ENCODE assay signal across 13 cellular contexts in genomic region chr1:56456426-56457101, GRCh38.
DNase-seq lines count a peak whose midpoint lies in the region; ATAC-seq, FAIRE-seq and TF ChIP-seq lines count a peak whose summit lies in the region.
"Had no signal": no experiment of that assay in that cellular context is flagged by ENCODE, and none has a peak within 500 bp of the region (broad histone marks: within the 10 kb centered on the region; RNA-seq: fewer than 3 reads in every experiment).

No MANE protein-coding gene starts in this region.

- no peaks in the 10 kb centered on the region for H3K27me3 ChIP-seq in HAP-1 (ENCODE audit: low read depth)
- H3K27me3 ChIP-seq: sigmoid colon had no signal

- H3K4me3 ChIP-seq in fibroblast of mammary gland (ENCODE audit: control insufficient read depth, low read depth, low read length): no peak overlapping the region
- no peak overlapping the region for H3K4me3 ChIP-seq in HAP-1
- H3K4me3 ChIP-seq: sigmoid colon had no signal

- no peaks in the 10 kb centered on the region for H3K36me3 ChIP-seq in HAP-1 (replicated peaks)
- H3K36me3 ChIP-seq: sigmoid colon had no signal

- TF ChIP-seq CTCF in fibroblast of mammary gland (conservative IDR thresholded peaks at IDR 0.05; ENCODE audit: control insufficient read depth, insufficient read depth, low read depth, low read length) (no peak), omental fat pad (IDR thresholded peaks at IDR 0.05) (no peak)

- ATAC-seq in SK-N-SH treated with all-trans-retinoic acid at 6 μM for 48 hours: peak; percentile 40; the same call in 2 of the 3 replicates
- ATAC-seq in omental fat pad (ENCODE audit: low FRiP score): peak; percentile 67
- no peak for ATAC-seq in HG03139 (IDR thresholded peaks at IDR 0.05; ENCODE audit: unreplicated experiment)
- no peak for ATAC-seq in HG02885 (IDR thresholded peaks at IDR 0.05; ENCODE audit: poor library complexity, unreplicated experiment)
- ATAC-seq: natural killer cell treated with Interleukin-12 subunit alpha and Interleukin-12 subunit beta and Interleukin-15 and Interleukin-18, amount 100 ng/mL, for 72 hours had no signal

- peak; percentile 91 for FAIRE-seq in H54 (lab: Jason Lieb, UNC)
- FAIRE-seq: islet of Langerhans had no signal

- no peak for TF ChIP-seq POLR2A in H54 (IDR thresholded peaks at IDR 0.05; ENCODE audit: low read depth, low read length)

- H3K4me1 ChIP-seq in HAP-1: peaks cover 18% of the 10 kb centered on the region

- DNase-seq in H54 (ENCODE audit: insufficient read length, low spot score): peak; percentile 48
- DNase-seq in fibroblast of mammary gland (ENCODE audit: low read depth): peak; percentile 93
- DNase-seq in omental fat pad (ENCODE audit: low spot score): no peak
- DNase-seq in stimulated activated CD4-positive, alpha-beta T cell treated with anti-CD3 and anti-CD28 coated beads, Interleukin-4, amount 100 ng/mL, for 24 hours: no peak
- DNase-seq in HAP-1 (ENCODE audit: low spot score in 2 of 2): no peak
- DNase-seq: activated CD8-positive, alpha-beta memory T cell treated with anti-CD3 and anti-CD28 coated beads, Interleukin-2, amount 50 U/mL, for 4 hours; NCI-H2081; sigmoid colon had no signal

- in situ Hi-C loops in HAP-1 (cut with MboI; ENCODE audit: low sequenced_read_pairs): no loop called here

- H3K9me3 ChIP-seq in HAP-1: no peaks in the 10 kb centered on the region
- H3K9me3 ChIP-seq: sigmoid colon had no signal

TF ChIP-seq in SK-N-SH treated with all-trans-retinoic acid at 6 μM for 48 hours, 23 proteins besides CTCF, POLR2A, EP300 and RAD21:
- TF ChIP-seq CREB5 (CRISPR knock-in tag; IDR thresholded peaks at IDR 0.05; ENCODE audit: low read depth) (no peak), ESRRG (CRISPR knock-in tag; IDR thresholded peaks at IDR 0.05) (no peak), TOX (CRISPR knock-in tag; IDR thresholded peaks at IDR 0.05; ENCODE audit: borderline replicate concordance) (no peak; the same call in 1 of the 2 replicates), ZNF8 (CRISPR knock-in tag; IDR thresholded peaks at IDR 0.05) (no peak), PPARA (CRISPR knock-in tag; IDR thresholded peaks at IDR 0.05; ENCODE audit: borderline replicate concordance) (no peak), ZNF565 (CRISPR knock-in tag; conservative IDR thresholded peaks at IDR 0.05; ENCODE audit: low read depth) (no peak), SNAI2 (CRISPR knock-in tag; IDR thresholded peaks at IDR 0.05) (no peak), RARB (CRISPR knock-in tag; IDR thresholded peaks at IDR 0.05) (no peak), ZC3H10 (CRISPR knock-in tag; IDR thresholded peaks at IDR 0.05) (no peak), TCF4 (CRISPR knock-in tag; IDR thresholded peaks at IDR 0.05; ENCODE audit: borderline replicate concordance) (no peak)

Comparison
In these comparisons a context has a peak if more than half of its experiments do, and no peak if none do; other contexts are left out.
1. DNase-seq: peak in H54 (single experiment) and fibroblast of mammary gland (single experiment); none in omental fat pad (single experiment), stimulated activated CD4-positive, alpha-beta T cell treated with anti-CD3 and anti-CD28 coated beads, Interleukin-4, amount 100 ng/mL, for 24 hours (single experiment) and HAP-1 (0 of 2).
2. ATAC-seq: peak in SK-N-SH treated with all-trans-retinoic acid at 6 μM for 48 hours (single experiment) and omental fat pad (single experiment); none in HG03139 (single experiment) and HG02885 (single experiment).